9 cellular contexts compared by ENCODE assay signal in the genomic region with DNA sequence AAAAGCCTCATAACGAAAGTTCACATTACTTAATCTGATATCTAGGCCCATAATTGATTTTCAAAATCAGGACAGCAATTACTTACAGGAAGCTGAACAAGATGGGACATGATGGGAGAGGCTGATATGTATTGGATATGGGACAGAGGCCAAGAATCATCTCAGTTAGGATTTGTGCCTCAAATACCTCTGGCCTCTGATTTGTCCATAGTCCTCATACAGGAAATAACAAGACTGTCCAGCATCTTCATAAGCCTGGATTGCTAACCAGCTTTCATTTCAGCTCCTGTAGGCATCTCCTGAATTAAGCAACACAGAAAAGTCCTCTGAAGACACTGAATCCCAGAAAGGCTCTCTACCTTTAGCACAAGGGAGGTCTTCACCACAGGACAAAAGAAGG. TPM values are rescaled to one million over a fixed set of nuclear protein-coding genes. Genes with fewer than 3 reads are reported as not detected.
"Had no signal": no experiment of that assay in that cellular context is flagged by ENCODE, and none has a peak within 500 bp of the region (broad histone marks: within the 10 kb centered on the region; RNA-seq: fewer than 3 reads in every experiment).

No MANE protein-coding gene starts in this region.

- ATAC-seq: K562 had no signal

- FAIRE-seq: H54, HTR-8/SVneo, K562 had no signal

- H3K27ac ChIP-seq: GM23248 had no signal

- H3K4me3 ChIP-seq: GM23248, K562 had no signal

- DNase-seq: GM23248, GOT3, H9, HCEC 1CT, IMR-90 had no signal

RNA-seq across cellular contexts. Expression of gene MRGPRX4, which starts 4.3 kb away (rescaled TPM):
- total RNA-seq: GM23248, H9, HT-29, IMR-90, K562 had no signal
- polyA plus RNA-seq: GM23248, K562 had no signal

RNA-seq across cellular contexts. Expression of gene MRGPRX3, which starts 36.0 kb away (rescaled TPM):
- total RNA-seq: GM23248, H9, HT-29, IMR-90, K562 had no signal
- polyA plus RNA-seq: GM23248, IMR-90, K562 had no signal
